In the genomic region with DNA sequence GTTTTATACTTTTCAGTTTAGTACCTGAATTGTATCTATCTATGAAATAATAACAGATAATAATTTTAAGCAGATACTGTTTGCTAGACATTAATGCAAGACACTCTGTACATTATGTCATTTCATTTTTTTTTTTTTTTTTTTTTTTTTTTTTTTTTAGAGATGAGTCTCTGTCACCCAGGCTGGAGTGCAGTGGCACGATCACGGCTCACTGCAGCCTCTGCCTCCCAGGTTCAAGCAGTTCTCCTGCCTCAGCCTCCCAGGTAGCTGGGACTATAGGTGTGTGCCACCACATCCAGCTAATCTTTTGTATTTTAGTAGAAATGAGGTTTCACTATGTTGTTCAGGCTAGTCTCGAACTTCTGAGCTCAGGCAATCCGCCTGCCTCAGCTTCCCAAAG, we compare ENCODE assay signal across 1 cellular context. TPM values are rescaled to one million over a fixed set of nuclear protein-coding genes. Genes with fewer than 3 reads are reported as not detected.
"Had no signal": no experiment of that assay in that cellular context is flagged by ENCODE, and none has a peak within 500 bp of the region (broad histone marks: within the 10 kb centered on the region; RNA-seq: fewer than 3 reads in every experiment).

No MANE protein-coding gene starts in this region.

RNA-seq across cellular contexts. Expression of gene PBX1, which starts 44.8 kb away (rescaled TPM):
- total RNA-seq: activated CD8-positive, alpha-beta T cell treated with anti-CD3 and anti-CD28 coated beads, Interleukin-2, amount 10 ng/mL, durations not matched to agents 7 days and 5 days had no signal
